12 cellular contexts compared by ENCODE assay signal in the genomic region with DNA sequence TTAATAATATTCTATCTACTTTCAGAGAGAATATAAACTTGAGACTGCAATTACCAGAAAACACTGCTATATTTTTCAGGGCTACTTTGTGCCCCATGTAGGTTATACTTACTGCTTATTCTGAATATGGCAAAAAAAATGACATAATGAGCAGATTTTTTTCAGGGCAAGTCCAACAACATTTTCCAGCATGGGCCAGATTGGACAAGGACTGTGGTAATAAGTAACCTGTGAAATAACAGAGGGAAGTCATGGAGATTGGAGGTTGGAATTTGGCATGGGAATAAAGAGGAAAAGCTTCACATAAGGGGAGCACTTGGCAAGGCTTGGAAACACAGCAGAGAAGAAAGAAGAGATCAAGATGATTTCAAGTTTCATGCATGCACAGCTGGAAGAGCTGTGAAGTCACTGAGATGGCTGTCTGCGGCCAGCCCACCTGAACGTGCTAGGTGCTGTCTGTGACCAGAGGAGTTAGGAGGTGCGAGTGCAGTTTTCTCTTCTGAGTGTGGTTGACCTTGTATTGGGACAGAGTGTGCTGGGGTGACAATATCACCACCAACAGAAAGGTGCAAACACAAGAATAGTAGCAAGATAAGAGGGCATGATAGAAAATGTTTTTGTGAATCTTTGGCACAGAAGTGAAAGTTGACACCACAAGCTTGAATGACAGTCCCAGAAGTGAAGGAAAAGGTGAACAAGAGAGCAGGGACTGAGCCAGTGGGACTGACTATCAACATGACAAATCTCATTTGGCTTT.
DNase-seq lines count a peak whose midpoint lies in the region; ATAC-seq, FAIRE-seq and TF ChIP-seq lines count a peak whose summit lies in the region.
"Had no signal": no experiment of that assay in that cellular context is flagged by ENCODE, and none has a peak within 500 bp of the region (broad histone marks: within the 10 kb centered on the region; RNA-seq: fewer than 3 reads in every experiment).

No MANE protein-coding gene starts in this region.

- TF ChIP-seq EP300 in K562 (IDR thresholded peaks at IDR 0.05; ENCODE audit: low read length) (no peak), esophagus muscularis mucosa (IDR thresholded peaks at IDR 0.05) (no peak)

- no peaks in the 10 kb centered on the region for H3F3A ChIP-seq in smooth muscle cell (ENCODE audit: low read depth)

- no peaks in the 10 kb centered on the region for H3K79me2 ChIP-seq in K562 (ENCODE audit: control insufficient read depth, insufficient read depth, low read length)
- no peaks in the 10 kb centered on the region for H3K79me2 ChIP-seq in smooth muscle cell (ENCODE audit: low read depth)

- ATAC-seq in GM21786 (IDR thresholded peaks at IDR 0.05; ENCODE audit: unreplicated experiment) (peak; percentile 30), K562 (peak; percentile 51)
- ATAC-seq in stimulated activated naive CD8-positive, alpha-beta T cell treated with anti-CD3 and anti-CD28 coated beads, Interleukin-15, Interleukin-2, amounts not matched to agents 100 U/mL and 50 U/mL, for 24 hours: no peak

- H3K9me3 ChIP-seq in K562 (replicated peaks; ENCODE audit: control insufficient read depth, insufficient read depth, low read depth, low read length): no peaks in the 10 kb centered on the region
- no peaks in the 10 kb centered on the region for H3K9me3 ChIP-seq in kidney (ENCODE audit: control insufficient read depth in 1 of 2, low read length in 2 of 2)
- H3K9me3 ChIP-seq in smooth muscle cell (replicated peaks; ENCODE audit: low read depth): no peaks in the 10 kb centered on the region
- no peaks in the 10 kb centered on the region for H3K9me3 ChIP-seq in esophagus muscularis mucosa

- H4K20me1 ChIP-seq in K562 (replicated peaks; ENCODE audit: control insufficient read depth, insufficient read depth, low read length) (no peaks in the 10 kb centered on the region), smooth muscle cell (ENCODE audit: low read depth) (no peaks in the 10 kb centered on the region)

- H3K27me3 ChIP-seq in K562 (ENCODE audit: control insufficient read depth in 2 of 2, insufficient read depth in 2 of 2, low read length in 2 of 2) (no peaks in the 10 kb centered on the region), smooth muscle cell (ENCODE audit: low read depth) (no peaks in the 10 kb centered on the region), esophagus muscularis mucosa (no peaks in the 10 kb centered on the region)
- H3K27me3 ChIP-seq: brain microvascular endothelial cell had no signal

- H3K4me2 ChIP-seq in K562 (ENCODE audit: insufficient read depth, low read length) (no peak overlapping the region), smooth muscle cell (no peak overlapping the region)

- DNase-seq in K562 (ENCODE audit: extremely low read depth in 1 of 4, low spot score in 3 of 4): peak in 1 of 4 experiments; percentile 22
- no peak for DNase-seq in kidney
- DNase-seq in smooth muscle cell (lab: John Stamatoyannopoulos, UW; ENCODE audit: unreplicated experiment): no peak
- DNase-seq in activated CD4-positive, alpha-beta T cell treated with anti-CD3 and anti-CD28 coated beads, Interleukin-2, amount 50 U/mL, for 48 hours: no peak
- DNase-seq in stimulated activated naive CD8-positive, alpha-beta T cell treated with anti-CD3 and anti-CD28 coated beads, Interleukin-15, Interleukin-2, amounts not matched to agents 100 U/mL and 50 U/mL, for 24 hours: no peak
- no peak for DNase-seq in esophagus muscularis mucosa (ENCODE audit: extremely low spot score)
- DNase-seq: activated CD4-positive, alpha-beta T cell treated with anti-CD3 and anti-CD28 coated beads, Interleukin-2, amount 10 ng/mL, durations not matched to agents 7 days and 5 days; brain microvascular endothelial cell; HCEC 1CT; NCI-H1417 treated with DMSO at 0.1 percent for 48 hours had no signal

- no peak for FAIRE-seq in K562 (lab: Jason Lieb, UNC)
- no peak for FAIRE-seq in kidney (lab: Jason Lieb, UNC)
- FAIRE-seq: G401.6 had no signal

- no peak overlapping the region for H3K27ac ChIP-seq in K562 (ENCODE audit: extremely low read depth, low read depth, low read length)
- H3K27ac ChIP-seq in kidney (ENCODE audit: low read depth in 2 of 2, low read length in 2 of 2): peak overlapping the region; percentile 19 to 36
- peak overlapping the region; percentile 1 for H3K27ac ChIP-seq in smooth muscle cell (ENCODE audit: low read depth)
- no peak overlapping the region for H3K27ac ChIP-seq in esophagus muscularis mucosa (replicated peaks in 1 of 4)
- H3K27ac ChIP-seq: brain microvascular endothelial cell had no signal

- POLR2A ChIA-PET in K562 (lab: Yijun Ruan, JAX): no interaction called here

- H3K4me1 ChIP-seq in K562 (replicated peaks in 1 of 2; ENCODE audit: control insufficient read depth in 2 of 2, insufficient read depth in 2 of 2, low read length in 2 of 2): no peaks in the 10 kb centered on the region
- peaks cover 4 to 6% of the 10 kb centered on the region in 2 donors for H3K4me1 ChIP-seq in kidney (ENCODE audit: control insufficient read depth in 1 of 2, insufficient read depth in 1 of 2, low read depth in 1 of 2, low read length in 2 of 2)
- no peaks in the 10 kb centered on the region for H3K4me1 ChIP-seq in smooth muscle cell (ENCODE audit: low read depth)
- H3K4me1 ChIP-seq in esophagus muscularis mucosa: peaks cover 0 to 4% (median 0%) of the 10 kb centered on the region in 4 donors

- no peak for TF ChIP-seq RAD21 in K562 (CRISPR knock-in tag; conservative IDR thresholded peaks at IDR 0.05 in 1 of 2, IDR thresholded peaks at IDR 0.05 in 1 of 2)

- H3K9ac ChIP-seq in K562 (ENCODE audit: insufficient read depth in 1 of 2, low read depth in 2 of 2, low read length in 2 of 2) (no peak overlapping the region), kidney (ENCODE audit: low read length in 2 of 2) (no peak overlapping the region), smooth muscle cell (ENCODE audit: low read depth) (no peak overlapping the region)

- TF ChIP-seq CTCF in K562 (IDR thresholded peaks at IDR 0.05 in 2 of 3, conservative IDR thresholded peaks at IDR 0.05 in 1 of 3; ENCODE audit: insufficient read depth in 2 of 3, low read depth in 1 of 3, low read length in 3 of 3): no peak
- no peak for TF ChIP-seq CTCF in kidney (IDR thresholded peaks at IDR 0.05; ENCODE audit: borderline replicate concordance, extremely low read depth, insufficient read depth)
- no peak for TF ChIP-seq CTCF in smooth muscle cell (IDR thresholded peaks at IDR 0.05; ENCODE audit: borderline replicate concordance, insufficient read depth, poor library complexity, severe bottlenecking)
- TF ChIP-seq CTCF in esophagus muscularis mucosa (IDR thresholded peaks at IDR 0.05): no peak

- in situ Hi-C loops in K562 (cut with MboI): no loop called here

- TF ChIP-seq POLR2A in K562 (conservative IDR thresholded peaks at IDR 0.05) (no peak), esophagus muscularis mucosa (IDR thresholded peaks at IDR 0.05; ENCODE audit: low read depth) (no peak)

- 0% methylated on average over 3 of the region's 3 CpGs for WGBS in K562 (ENCODE audit: insufficient coverage, low coverage, missing lambda C conversion rate)
- 79% methylated on average over 3 of the region's 3 CpGs for WGBS in smooth muscle cell (ENCODE audit: low lambda C conversion rate)
- WGBS in esophagus muscularis mucosa: 57% methylated on average over 3 of the region's 3 CpGs

- H3K9me1 ChIP-seq in K562 (ENCODE audit: control insufficient read depth, insufficient read depth, low read length): no peaks in the 10 kb centered on the region

- CTCF ChIA-PET in K562 (lab: Yijun Ruan, JAX; ENCODE audit: low intra/inter-chr PET ratio): no interaction called here

- BruUV-seq in K562 (replicated peaks; lab: Mats Ljungman, UMichigan): no TSS peak

- H3K4me3 ChIP-seq in K562 (no peak overlapping the region), kidney (ENCODE audit: low read length in 2 of 2) (peak overlapping the region; percentile 37 to 47), smooth muscle cell (no peak overlapping the region), esophagus muscularis mucosa (no peak overlapping the region)

- H2AFZ ChIP-seq in K562 (ENCODE audit: low read depth, low read length) (no peak overlapping the region), smooth muscle cell (ENCODE audit: low read depth) (no peak overlapping the region)

- intact Hi-C loops in K562 (cut with micrococcal nuclease) (no loop called here), kidney (cut with DNase I) (no loop called here), esophagus muscularis mucosa (cut with DNase I) (no loop called here)

- H3K36me3 ChIP-seq in K562 (ENCODE audit: control insufficient read depth, insufficient read depth, low read length): no peaks in the 10 kb centered on the region
- H3K36me3 ChIP-seq in kidney (ENCODE audit: control insufficient read depth in 1 of 2, insufficient read depth in 2 of 2, low read length in 2 of 2): no peaks in the 10 kb centered on the region
- H3K36me3 ChIP-seq in smooth muscle cell (ENCODE audit: low read depth): no peaks in the 10 kb centered on the region
- no peaks in the 10 kb centered on the region for H3K36me3 ChIP-seq in esophagus muscularis mucosa
- H3K36me3 ChIP-seq: brain microvascular endothelial cell had no signal

TF ChIP-seq in K562, 482 proteins besides CTCF, POLR2A, EP300 and RAD21:
- TF ChIP-seq MED1 (CRISPR knock-in tag; IDR thresholded peaks at IDR 0.05; ENCODE audit: borderline replicate concordance) (no peak), PKNOX1 (IDR thresholded peaks at IDR 0.05) (peak; percentile 47; the same call in 1 of the 2 replicates)

Comparison
In these comparisons a context has a peak if more than half of its experiments do, and no peak if none do; other contexts are left out.
1. H3K27ac ChIP-seq: peak in kidney (2 of 2) and smooth muscle cell (single experiment); none in K562 (single experiment) and esophagus muscularis mucosa (0 of 4).
2. H3K4me3 ChIP-seq: peak in kidney (2 of 2); none in K562 (single experiment), smooth muscle cell (single experiment) and esophagus muscularis mucosa (0 of 4).